ENCODE assay signal across 11 cellular contexts in the genomic region with DNA sequence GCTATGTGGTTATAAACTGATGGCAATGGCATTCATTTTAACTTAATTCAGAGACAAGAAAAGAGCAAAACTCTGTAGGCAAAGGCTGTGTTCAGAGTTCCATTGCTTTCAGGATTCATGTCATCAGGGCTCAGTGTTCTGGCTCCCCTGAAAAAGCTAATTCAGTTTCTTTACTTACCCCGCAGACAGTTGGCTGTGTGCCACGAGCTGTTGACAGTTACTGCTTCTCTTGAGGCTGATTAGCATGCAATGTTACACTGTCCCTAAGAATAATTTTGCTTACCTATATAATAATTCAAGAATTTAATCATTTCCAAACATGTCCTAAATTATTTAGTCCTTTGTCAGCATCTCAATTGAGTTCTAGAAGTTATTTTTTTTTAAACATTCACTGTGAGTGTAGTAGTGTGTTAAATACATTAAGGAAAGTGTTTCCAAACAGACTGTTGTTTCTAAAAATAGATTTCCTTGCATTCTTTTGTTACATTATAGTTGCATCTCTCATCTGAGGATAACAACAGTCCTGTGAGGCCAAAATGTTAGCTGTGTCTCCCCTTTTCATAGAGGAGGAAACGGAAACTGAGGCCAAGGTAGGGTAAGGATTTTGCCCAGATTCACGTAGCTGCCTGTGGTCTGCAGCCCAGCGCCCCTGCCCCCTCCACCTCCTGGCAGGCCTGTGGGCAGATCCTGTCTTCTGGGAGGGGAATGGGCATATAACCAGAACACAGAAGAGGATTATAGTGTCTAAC.
A peak's percentile ranks its signal among the peaks of the same experiment; 100 is the strongest.
DNase-seq lines count a peak whose midpoint lies in the region; ATAC-seq and TF ChIP-seq lines count a peak whose summit lies in the region.
"Had no signal": no experiment of that assay in that cellular context is flagged by ENCODE, and none has a peak within 500 bp of the region (broad histone marks: within the 10 kb centered on the region; RNA-seq: fewer than 3 reads in every experiment).

No MANE protein-coding gene starts in this region.

- peak overlapping the region; percentile 41; the same call in 1 of the 2 replicates for H2AFZ ChIP-seq in KMS-11 (ENCODE audit: low read depth)

- H3K79me2 ChIP-seq in KMS-11 (ENCODE audit: insufficient read depth, low read depth) = no peaks in the 10 kb centered on the region

- TF ChIP-seq CTCF in A673 (conservative IDR thresholded peaks at IDR 0.05; ENCODE audit: low read depth, low read length) (no peak), KMS-11 (conservative IDR thresholded peaks at IDR 0.05; ENCODE audit: low read depth, low read length) (no peak)

- no TSS peak for BruUV-seq in A673 (replicated peaks; lab: Mats Ljungman, UMichigan)

- H3K27me3 ChIP-seq in A673 (replicated peaks; ENCODE audit: insufficient read depth, low read depth, low read length, poor library complexity) (no peaks in the 10 kb centered on the region), KMS-11 (ENCODE audit: insufficient read depth, low read depth) (no peaks in the 10 kb centered on the region)

- CTCF ChIA-PET in A673 (lab: Charles Lee) = no interaction called here

- peak overlapping the region; percentile 96 for H3K4me2 ChIP-seq in KMS-11

- no peaks in the 10 kb centered on the region for H3K36me3 ChIP-seq in A673 (ENCODE audit: insufficient read depth, low read length, poor library complexity, severe bottlenecking)
- no peaks in the 10 kb centered on the region for H3K36me3 ChIP-seq in KMS-11 (ENCODE audit: insufficient read depth)

- H3K27ac ChIP-seq in A673 (ENCODE audit: low read depth, low read length, poor library complexity, severe bottlenecking) (no peak overlapping the region), KMS-11 (peak overlapping the region; percentile 94)

- DNase-seq in A673 (ENCODE audit: low spot score) (peak; percentile 59), SHP77 treated with DMSO at 0.1 percent for 48 hours (lab: John Stamatoyannopoulos, UW) (peak; percentile 33), left ventricle myocardium superior (peak; percentile 76), retina (no peak)
- no peak for DNase-seq in stimulated activated naive CD8-positive, alpha-beta T cell treated with anti-CD3 and anti-CD28 coated beads, Interleukin-15, Interleukin-2, amounts not matched to agents 100 U/mL and 50 U/mL, for 24 hours

- ATAC-seq in left ventricle myocardium superior = peak; percentile 62
- no peak for ATAC-seq in HG03196 (IDR thresholded peaks at IDR 0.05; ENCODE audit: unreplicated experiment)
- no peak for ATAC-seq in stimulated activated naive CD8-positive, alpha-beta T cell treated with anti-CD3 and anti-CD28 coated beads, Interleukin-15, Interleukin-2, amounts not matched to agents 100 U/mL and 50 U/mL, for 24 hours
- no peak for ATAC-seq in HG03521 (IDR thresholded peaks at IDR 0.05; ENCODE audit: unreplicated experiment)
- ATAC-seq: HCT116; natural killer cell treated with Interleukin-12 subunit alpha and Interleukin-12 subunit beta and Interleukin-15 and Interleukin-18, amount 100 ng/mL, for 72 hours; T-cell had no signal

- H3K9ac ChIP-seq in KMS-11 = peak overlapping the region; percentile 61; the same call in 1 of the 2 replicates

- intact Hi-C loops in A673 (cut with micrococcal nuclease; ENCODE audit: unreplicated experiment) (no loop called here), left ventricle myocardium superior (cut with micrococcal nuclease) (no loop called here)

- POLR2A ChIA-PET in A673 (lab: Charles Lee; ENCODE audit: low non-redundant PET) = no interaction called here

- H3K4me3 ChIP-seq in A673 (ENCODE audit: low read depth, low read length, poor library complexity, severe bottlenecking) (no peak overlapping the region), KMS-11 (IDR thresholded peaks at IDR 0.05; ENCODE audit: insufficient read depth, low read depth, low read length) (no peak overlapping the region)

- H3K4me1 ChIP-seq in A673 (ENCODE audit: insufficient read depth, low read length, poor library complexity, severe bottlenecking) (peaks cover 13% of the 10 kb centered on the region), KMS-11 (ENCODE audit: low read depth, poor library complexity, severe bottlenecking) (peaks cover 68% of the 10 kb centered on the region)

- no peaks in the 10 kb centered on the region for H3K9me3 ChIP-seq in A673 (ENCODE audit: low read depth, low read length, poor library complexity, severe bottlenecking)

- no peaks in the 10 kb centered on the region for H4K20me1 ChIP-seq in KMS-11 (ENCODE audit: insufficient read depth)

Comparison
In these comparisons a context has a peak if more than half of its experiments do, and no peak if none do; other contexts are left out.
1. DNase-seq: peak in A673 (single experiment), SHP77 treated with DMSO at 0.1 percent for 48 hours (single experiment) and left ventricle myocardium superior (single experiment); none in retina (single experiment) and stimulated activated naive CD8-positive, alpha-beta T cell treated with anti-CD3 and anti-CD28 coated beads, Interleukin-15, Interleukin-2, amounts not matched to agents 100 U/mL and 50 U/mL, for 24 hours (single experiment).